Comparison of ENCODE assay signal across 13 cellular contexts in the genomic region with DNA sequence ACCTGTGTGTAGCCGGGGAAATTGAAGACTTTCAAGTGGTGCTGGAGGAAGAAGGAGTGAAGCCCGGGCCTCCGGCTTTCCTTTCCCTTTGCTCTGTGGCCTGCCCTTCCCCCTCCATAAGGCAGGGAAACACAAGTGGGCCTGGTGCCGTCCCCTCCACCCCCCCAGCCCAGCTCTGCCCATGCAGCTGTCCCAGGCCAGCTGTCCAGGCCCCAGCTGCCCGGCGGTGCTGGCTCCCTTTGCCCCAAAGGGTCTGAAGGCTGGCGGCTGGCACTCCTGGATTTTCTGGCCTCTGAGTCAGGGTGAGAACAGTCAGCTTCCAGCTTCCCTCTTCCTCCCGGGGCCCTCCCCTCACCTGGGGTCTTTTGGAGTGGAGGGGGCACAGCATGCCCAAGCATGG. TPM values are rescaled to one million over a fixed set of nuclear protein-coding genes. Genes with fewer than 3 reads are reported as not detected.
DNase-seq lines count a peak whose midpoint lies in the region; ATAC-seq, FAIRE-seq and TF ChIP-seq lines count a peak whose summit lies in the region.
"Had no signal": no experiment of that assay in that cellular context is flagged by ENCODE, and none has a peak within 500 bp of the region (broad histone marks: within the 10 kb centered on the region; RNA-seq: fewer than 3 reads in every experiment).

No MANE protein-coding gene starts in this region.

- no peaks in the 10 kb centered on the region for H4K20me1 ChIP-seq in osteoblast (ENCODE audit: insufficient read depth, low read length)

- H3K4me3 ChIP-seq in right cardiac atrium (ENCODE audit: low read length): no peak overlapping the region
- H3K4me3 ChIP-seq in esophagus muscularis mucosa: no peak overlapping the region
- H3K4me3 ChIP-seq in osteoblast (ENCODE audit: insufficient read depth, low read length): no peak overlapping the region
- no peak overlapping the region for H3K4me3 ChIP-seq in small intestine (ENCODE audit: low read depth in 1 of 2, low read length in 2 of 2)

- H3K36me3 ChIP-seq in esophagus muscularis mucosa (peaks cover 0 to 3% (median 0%) of the 10 kb centered on the region in 4 donors), osteoblast (ENCODE audit: insufficient read depth, low read length) (peaks cover 4% of the 10 kb centered on the region), small intestine (ENCODE audit: control insufficient read depth in 2 of 2, insufficient read depth in 2 of 2, low read length in 2 of 2) (no peaks in the 10 kb centered on the region)

- no peak for ATAC-seq in right cardiac atrium
- ATAC-seq in Right ventricle myocardium inferior: no peak

- peaks cover 10% of the 10 kb centered on the region for H3K4me1 ChIP-seq in right cardiac atrium (ENCODE audit: control insufficient read depth, insufficient read depth, low read length)
- H3K4me1 ChIP-seq in esophagus muscularis mucosa: peaks cover 38 to 96% (median 95%) of the 10 kb centered on the region in 4 donors
- peaks cover 19% of the 10 kb centered on the region for H3K4me1 ChIP-seq in osteoblast (ENCODE audit: insufficient read depth, low read length)
- H3K4me1 ChIP-seq in small intestine (ENCODE audit: control insufficient read depth in 2 of 2, insufficient read depth in 1 of 2, low read depth in 1 of 2, low read length in 1 of 2): peaks cover 0 to 10% of the 10 kb centered on the region in 2 donors

- H3K79me2 ChIP-seq in osteoblast (ENCODE audit: insufficient read depth, low read length): no peaks in the 10 kb centered on the region

- no peak overlapping the region for H3K27ac ChIP-seq in right cardiac atrium (ENCODE audit: low read length)
- peak overlapping the region; percentile 59 to 90 (median 78) for H3K27ac ChIP-seq in esophagus muscularis mucosa (replicated peaks in 1 of 4)
- H3K27ac ChIP-seq in osteoblast (ENCODE audit: low read depth, low read length): no peak overlapping the region
- H3K27ac ChIP-seq in small intestine (ENCODE audit: low read depth in 1 of 2, low read length in 1 of 2): no peak overlapping the region

- 56% methylated on average over 8 of the region's 8 CpGs for WGBS in right cardiac atrium
- 77% methylated on average over 7 of the region's 8 CpGs for WGBS in esophagus muscularis mucosa
- WGBS in small intestine, 3 donors: 48 to 62% (median 53%) methylated on average over 7 to 8 of the region's 8 CpGs

- peak in 2 of 3 donors; percentile 54 to 64 for DNase-seq in right cardiac atrium
- no peak for DNase-seq in Right ventricle myocardium inferior (ENCODE audit: missing footprints)
- no peak for DNase-seq in esophagus muscularis mucosa (ENCODE audit: extremely low spot score)
- DNase-seq in osteoblast (ENCODE audit: insufficient read length, low spot score, missing footprints): peak; percentile 66
- no peak for DNase-seq in ureter (ENCODE audit: low spot score)
- no peak for DNase-seq in small intestine
- no peak for DNase-seq in NCI-H510A (lab: John Stamatoyannopoulos, UW)
- DNase-seq in retina: no peak
- DNase-seq: activated CD4-positive, alpha-beta T cell treated with anti-CD3 and anti-CD28 coated beads, Interleukin-2, amount 10 ng/mL, durations not matched to agents 7 days and 5 days; mesendoderm; NCI-H2227 treated with DMSO at 0.1 percent for 48 hours; SHP77 treated with DMSO at 0.1 percent for 48 hours; stimulated activated CD4-positive, alpha-beta T cell treated with anti-CD3 and anti-CD28 coated beads, Interleukin-2, amount 100 ng/mL, for 48 hours had no signal

- intact Hi-C loops in right cardiac atrium (cut with DNase I): no loop called here
- intact Hi-C loops in Right ventricle myocardium inferior (cut with DNase I): no loop called here
- intact Hi-C loops in esophagus muscularis mucosa (cut with DNase I): no loop called here

- FAIRE-seq in small intestine (lab: Jason Lieb, UNC): no peak

- no peaks in the 10 kb centered on the region for H3K9me3 ChIP-seq in right cardiac atrium (ENCODE audit: control insufficient read depth, low read length)
- no peaks in the 10 kb centered on the region for H3K9me3 ChIP-seq in esophagus muscularis mucosa
- no peaks in the 10 kb centered on the region for H3K9me3 ChIP-seq in osteoblast (ENCODE audit: low read depth, low read length)
- H3K9me3 ChIP-seq in small intestine (ENCODE audit: control insufficient read depth, low read depth): no peaks in the 10 kb centered on the region

- H2AFZ ChIP-seq in osteoblast (ENCODE audit: low read length): no peak overlapping the region

- no peak overlapping the region for H3K4me2 ChIP-seq in osteoblast (ENCODE audit: insufficient read depth, low read length)

- TF ChIP-seq EP300 in esophagus muscularis mucosa (IDR thresholded peaks at IDR 0.05): no peak

- no peaks in the 10 kb centered on the region for H3K27me3 ChIP-seq in right cardiac atrium (ENCODE audit: control insufficient read depth, insufficient read depth)
- no peaks in the 10 kb centered on the region for H3K27me3 ChIP-seq in esophagus muscularis mucosa
- H3K27me3 ChIP-seq in osteoblast (ENCODE audit: insufficient read depth, low read length): no peaks in the 10 kb centered on the region
- H3K27me3 ChIP-seq in small intestine (ENCODE audit: control insufficient read depth in 2 of 2, insufficient read depth in 2 of 2, low read length in 2 of 2): no peaks in the 10 kb centered on the region

- TF ChIP-seq POLR2A in esophagus muscularis mucosa (IDR thresholded peaks at IDR 0.05; ENCODE audit: low read depth): no peak

- TF ChIP-seq CTCF in esophagus muscularis mucosa (IDR thresholded peaks at IDR 0.05): no peak
- no peak for TF ChIP-seq CTCF in osteoblast (IDR thresholded peaks at IDR 0.05; ENCODE audit: extremely low read depth, low read depth, low read length)

RNA-seq across cellular contexts. Expression of a gene that starts 27.7 kb away (rescaled TPM):
- total RNA-seq in right cardiac atrium (10 to 100 TPM; 16.7 to 33.6 (median 27.3) TPM), Right ventricle myocardium inferior (47.7 TPM), esophagus muscularis mucosa (10 to 100 TPM; 11.0 to 20.6 (median 16.3) TPM), osteoblast (14.7 and 23.2 TPM in 2 replicates), ureter (148 TPM)
- polyA plus RNA-seq in right cardiac atrium (23.8 TPM), small intestine (10 to 100 TPM; 24.2 to 89.2 (median 50.5) TPM)

Comparison
In these comparisons a context has a peak if more than half of its experiments do, and no peak if none do; other contexts are left out.
1. DNase-seq: peak in right cardiac atrium (2 of 3) and osteoblast (single experiment); none in Right ventricle myocardium inferior (single experiment), esophagus muscularis mucosa (single experiment), ureter (single experiment), small intestine (single experiment), NCI-H510A (single experiment) and retina (single experiment).
2. H3K27ac ChIP-seq: peak in esophagus muscularis mucosa (4 of 4); none in right cardiac atrium (single experiment), osteoblast (single experiment) and small intestine (0 of 2).